24 cellular contexts compared by ENCODE assay signal in genomic region chr9:89172398-89172797, GRCh38. TPM values are rescaled to one million over a fixed set of nuclear protein-coding genes. Genes with fewer than 3 reads are reported as not detected.
"Had no signal": no experiment of that assay in that cellular context is flagged by ENCODE, and none has a peak within 500 bp of the region (broad histone marks: within the 10 kb centered on the region; RNA-seq: fewer than 3 reads in every experiment).

No MANE protein-coding gene starts in this region.

- H3K4me3 ChIP-seq: ovary, psoas muscle, right lobe of liver, sigmoid colon, stomach, thoracic aorta, thyroid gland, tibial nerve, uterus had no signal

- DNase-seq: naive thymus-derived CD8-positive, alpha-beta T cell; nephron progenitor cell; ovary; psoas muscle; right cardiac atrium; right lobe of liver; sigmoid colon; small intestine; stimulated activated CD4-positive, alpha-beta T cell treated with anti-CD3 and anti-CD28 coated beads, Interleukin-15, amount 100 ng/mL, for 24 hours; stimulated activated CD4-positive, alpha-beta T cell treated with anti-CD3 and anti-CD28 coated beads, Interleukin-2, amount 100 ng/mL, for 24 hours; stimulated activated CD4-positive, alpha-beta T cell treated with anti-CD3 and anti-CD28 coated beads, Interleukin-2, amount 100 ng/mL, for 48 hours; stimulated activated CD4-positive, alpha-beta T cell treated with anti-CD3 and anti-CD28 coated beads, Interleukin-4, amount 100 ng/mL, for 24 hours; stimulated activated naive B cell treated with anti-CD40 and anti-IgM and Interleukin-4, amounts not matched to agents 10 μg/mL and 1 μg/mL and 100 μg/mL, for 72 hours; stimulated activated naive CD4-positive, alpha-beta T cell treated with Interleukin-2 at 50 U/mL for 16 hours; stomach; thyroid gland; trophoblast cell; uterus had no signal

- ATAC-seq: naive thymus-derived CD8-positive, alpha-beta T cell; psoas muscle; right cardiac atrium; stimulated activated effector memory CD8-positive, alpha-beta T cell treated with anti-CD3 and anti-CD28 coated beads, Interleukin-12 subunit alpha, Interleukin-12 subunit beta, amount 100 ng/mL, for 72 hours; stimulated activated naive B cell treated with anti-CD40 and anti-IgM and Interleukin-4, amounts not matched to agents 10 μg/mL and 1 μg/mL and 100 μg/mL, for 72 hours had no signal

- H3K27me3 ChIP-seq: ovary, thyroid gland had no signal

- FAIRE-seq: small intestine had no signal

- H3K27ac ChIP-seq: ovary, parathyroid adenoma, psoas muscle, right lobe of liver, thoracic aorta, tibial nerve, uterus had no signal

- H3K9me3 ChIP-seq: ovary, psoas muscle, right lobe of liver, sigmoid colon, stomach, thoracic aorta, thyroid gland, tibial nerve, upper lobe of left lung, uterus had no signal

- H3K4me1 ChIP-seq: parathyroid adenoma, psoas muscle had no signal

- H3K36me3 ChIP-seq: ovary, right lobe of liver, sigmoid colon, stomach, thoracic aorta, thyroid gland, tibial nerve, upper lobe of left lung, uterus had no signal

RNA-seq across cellular contexts. Expression of gene SHC3, which starts 6.2 kb away (rescaled TPM):
- total RNA-seq: natural killer cell treated with Interleukin-12 subunit alpha and Interleukin-12 subunit beta and Interleukin-15 and Interleukin-18, amount 100 ng/mL, for 72 hours had no signal
- polyA plus RNA-seq: naive thymus-derived CD8-positive, alpha-beta T cell had no signal
